In genomic region chr3:176159796-176160195, GRCh38 we compare ENCODE assay signal across 16 cellular contexts.
A peak's percentile ranks its signal among the peaks of the same experiment; 100 is the strongest.
DNase-seq lines count a peak whose midpoint lies in the region; ATAC-seq and TF ChIP-seq lines count a peak whose summit lies in the region.
"Had no signal": no experiment of that assay in that cellular context is flagged by ENCODE, and none has a peak within 500 bp of the region (broad histone marks: within the 10 kb centered on the region; RNA-seq: fewer than 3 reads in every experiment).

No MANE protein-coding gene starts in this region.

- in situ Hi-C loops in ACHN (cut with HindIII; ENCODE audit: low pct_ligation_motif_present, low pct_unique_long_range_greater_than_20kb, low sequenced_read_pairs): no loop called here

- TF ChIP-seq CTCF in BJ (IDR thresholded peaks at IDR 0.05; ENCODE audit: insufficient read depth, low read depth, low read length) (no peak), smooth muscle cell (IDR thresholded peaks at IDR 0.05; ENCODE audit: borderline replicate concordance, insufficient read depth, poor library complexity, severe bottlenecking) (no peak)

- no peak overlapping the region for H2AFZ ChIP-seq in smooth muscle cell (ENCODE audit: low read depth)

- TF ChIP-seq EP300 in Ishikawa (IDR thresholded peaks at IDR 0.05; ENCODE audit: borderline replicate concordance): no peak

- no peaks in the 10 kb centered on the region for H4K20me1 ChIP-seq in smooth muscle cell (ENCODE audit: low read depth)

- H3K4me1 ChIP-seq in smooth muscle cell (ENCODE audit: low read depth): no peaks in the 10 kb centered on the region
- H3K4me1 ChIP-seq: Caco-2 had no signal

- DNase-seq in BJ (ENCODE audit: low read depth): peak; percentile 4
- DNase-seq in GM04504 (ENCODE audit: low read depth): peak; percentile 16
- peak; percentile 39 for DNase-seq in myocyte (ENCODE audit: low read depth)
- no peak for DNase-seq in smooth muscle cell (lab: John Stamatoyannopoulos, UW; ENCODE audit: unreplicated experiment)
- no peak for DNase-seq in ACHN
- DNase-seq: Caco-2, KG1, NCI-H1092 treated with DMSO at 0.1 percent for 48 hours, NCI-H1694 treated with DMSO at 0.1 percent for 48 hours, NCI-H446 treated with DMSO at 0.1 percent for 48 hours, NCI-H774, T-cell had no signal

- WGBS in smooth muscle cell (ENCODE audit: low lambda C conversion rate): 66% methylated on average over 2 of the region's 2 CpGs

- H3K36me3 ChIP-seq in BJ (ENCODE audit: control insufficient read depth, insufficient read depth, low read length): no peaks in the 10 kb centered on the region
- no peaks in the 10 kb centered on the region for H3K36me3 ChIP-seq in smooth muscle cell (ENCODE audit: low read depth)

- no peak overlapping the region for H3K27ac ChIP-seq in smooth muscle cell (ENCODE audit: low read depth)
- H3K27ac ChIP-seq: SK-N-MC had no signal

- H3K79me2 ChIP-seq in smooth muscle cell (ENCODE audit: low read depth): no peaks in the 10 kb centered on the region

- H3K9me3 ChIP-seq in smooth muscle cell (replicated peaks; ENCODE audit: low read depth): no peaks in the 10 kb centered on the region
- H3K9me3 ChIP-seq: Caco-2 had no signal

- no peak for TF ChIP-seq RAD21 in Ishikawa (IDR thresholded peaks at IDR 0.05; ENCODE audit: low read depth)

- no peaks in the 10 kb centered on the region for H3F3A ChIP-seq in smooth muscle cell (ENCODE audit: low read depth)

- H3K27me3 ChIP-seq in BJ (ENCODE audit: control insufficient read depth, insufficient read depth, low read length) (no peaks in the 10 kb centered on the region), smooth muscle cell (ENCODE audit: low read depth) (no peaks in the 10 kb centered on the region)

- ATAC-seq in GM21576 (IDR thresholded peaks at IDR 0.05; ENCODE audit: unreplicated experiment): no peak
- ATAC-seq: HCT116, T-cell had no signal

- no peak overlapping the region for H3K4me2 ChIP-seq in smooth muscle cell

- CTCF ChIA-PET in BJ (lab: Yijun Ruan, JAX): interaction anchor here (1.1 kb wide), 1 partner anchor 98 kb away, joined by 3 read pairs; no protein-coding TSS in a partner anchor

- H3K4me3 ChIP-seq in BJ (ENCODE audit: low read depth, low read length): no peak overlapping the region
- no peak overlapping the region for H3K4me3 ChIP-seq in smooth muscle cell
- H3K4me3 ChIP-seq: SK-N-MC had no signal

- POLR2A ChIA-PET in BJ (lab: Charles Lee): no interaction called here

- no peak overlapping the region for H3K9ac ChIP-seq in smooth muscle cell (ENCODE audit: low read depth)

TF ChIP-seq in Ishikawa, 13 proteins besides CTCF, POLR2A, EP300 and RAD21:
- TF ChIP-seq MAX (IDR thresholded peaks at IDR 0.05) (no peak), CREB1 (IDR thresholded peaks at IDR 0.05; ENCODE audit: low read depth) (no peak), ZBTB7A (IDR thresholded peaks at IDR 0.05; ENCODE audit: low read depth) (no peak), CEBPB (IDR thresholded peaks at IDR 0.05) (no peak), USF1 (IDR thresholded peaks at IDR 0.05) (peak; percentile 48), YY1 (IDR thresholded peaks at IDR 0.05; ENCODE audit: low read depth) (no peak), TEAD4 (IDR thresholded peaks at IDR 0.05) (no peak; the same call in 1 of the 2 replicates), NFIC (IDR thresholded peaks at IDR 0.05) (peak; percentile 33; the same call in 1 of the 2 replicates), FOXM1 (IDR thresholded peaks at IDR 0.05; ENCODE audit: borderline replicate concordance, low read depth) (no peak), REST (IDR thresholded peaks at IDR 0.05; ENCODE audit: low read depth) (no peak)

Comparison
In these comparisons a context has a peak if more than half of its experiments do, and no peak if none do; other contexts are left out.
1. DNase-seq: peak in BJ (single experiment), GM04504 (single experiment) and myocyte (single experiment); none in smooth muscle cell (single experiment) and ACHN (single experiment).